In the genomic region with DNA sequence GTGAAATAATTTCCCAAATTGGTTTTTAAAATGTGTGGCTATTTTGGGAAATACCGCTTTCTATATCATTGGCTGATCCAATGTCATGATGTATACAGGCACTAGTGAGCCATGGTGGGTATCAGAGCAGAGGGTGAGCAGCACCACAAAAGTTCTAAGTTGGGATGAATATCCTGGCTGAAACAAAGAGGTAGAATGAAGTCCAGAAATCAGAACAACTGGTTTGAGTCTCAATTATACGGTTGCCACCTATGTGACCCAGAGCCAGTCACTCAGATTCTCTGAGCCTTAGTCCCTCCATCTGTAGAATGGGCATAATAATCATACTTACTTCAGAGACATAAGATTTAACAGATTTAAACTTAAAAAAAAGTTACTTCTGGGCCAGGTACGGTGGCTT, we compare ENCODE assay signal across 26 cellular contexts.
DNase-seq lines count a peak whose midpoint lies in the region; ATAC-seq, FAIRE-seq and TF ChIP-seq lines count a peak whose summit lies in the region.
"Had no signal": no experiment of that assay in that cellular context is flagged by ENCODE, and none has a peak within 500 bp of the region (broad histone marks: within the 10 kb centered on the region; RNA-seq: fewer than 3 reads in every experiment).

No MANE protein-coding gene starts in this region.

- no peak for FAIRE-seq in HepG2 (lab: Jason Lieb, UNC)
- no peak for FAIRE-seq in H1 (lab: Jason Lieb, UNC)
- FAIRE-seq: GM12878, GM12892, GM18507 had no signal

- CTCF ChIA-PET in HepG2 (lab: Yijun Ruan, JAX; ENCODE audit: low intra/inter-chr PET ratio, low total read pairs): no interaction called here
- CTCF ChIA-PET in WTC11 (lab: Charles Lee): no interaction called here
- CTCF ChIA-PET in H1 (lab: Charles Lee; ENCODE audit: partially characterized antibody): no interaction called here

- H2AK5ac ChIP-seq in H1 (ENCODE audit: low read depth, low read length): no peak overlapping the region

- no peak overlapping the region for H3K14ac ChIP-seq in H1 (ENCODE audit: insufficient read length)

- H3K9me3 Mint-ChIP-seq in WTC11: no peaks in the 10 kb centered on the region
- H3K9me3 Mint-ChIP-seq: CD14-positive monocyte; CD4-positive, alpha-beta memory T cell; CD4-positive, CD25-positive, alpha-beta regulatory T cell; CD8-positive, alpha-beta memory T cell had no signal

- H3K36me3 ChIP-seq in HepG2 (replicated peaks in 1 of 2; ENCODE audit: control insufficient read depth in 1 of 2, insufficient read depth in 2 of 2, low read length in 2 of 2): no peaks in the 10 kb centered on the region
- H3K36me3 ChIP-seq in right lobe of liver: no peaks in the 10 kb centered on the region
- no peaks in the 10 kb centered on the region for H3K36me3 ChIP-seq in H1 (ENCODE audit: control insufficient read depth in 2 of 4, insufficient read depth in 4 of 4, low read length in 3 of 4)
- no peaks in the 10 kb centered on the region for H3K36me3 ChIP-seq in heart right ventricle
- H3K36me3 ChIP-seq: BE2C, BLaER1 had no signal

- no peak overlapping the region for H3K27ac Mint-ChIP-seq in WTC11
- H3K27ac Mint-ChIP-seq: CD4-positive, alpha-beta memory T cell; CD4-positive, CD25-positive, alpha-beta regulatory T cell; CD8-positive, alpha-beta memory T cell had no signal

- H3K4me1 ChIP-seq in HepG2 (ENCODE audit: insufficient read depth, low read length) (peaks cover 57% of the 10 kb centered on the region), right lobe of liver (no peaks in the 10 kb centered on the region), H1 (replicated peaks in 1 of 4; ENCODE audit: control insufficient read depth in 3 of 4, insufficient read depth in 4 of 4, low read length in 3 of 4) (peaks cover 0 to 11% (median 0%) of the 10 kb centered on the region in 4 experiments; a peak in 2 of 7 replicates), heart right ventricle (no peaks in the 10 kb centered on the region)
- H3K4me1 ChIP-seq: BE2C, BLaER1 had no signal

- no peaks in the 10 kb centered on the region for H3K27me3 ChIP-seq in HepG2 (ENCODE audit: control insufficient read depth in 1 of 2, insufficient read depth in 2 of 2, low read length in 2 of 2)
- H3K27me3 ChIP-seq in right lobe of liver: no peaks in the 10 kb centered on the region
- H3K27me3 ChIP-seq in H1 (replicated peaks in 1 of 4; ENCODE audit: control insufficient read depth in 3 of 4, extremely low read depth in 1 of 4, insufficient read depth in 3 of 4, low read length in 3 of 4): no peaks in the 10 kb centered on the region
- H3K27me3 ChIP-seq in heart right ventricle: no peaks in the 10 kb centered on the region
- H3K27me3 ChIP-seq: BE2C, BLaER1 had no signal

- H3K23ac ChIP-seq in H1 (ENCODE audit: insufficient read length): no peak overlapping the region

- TF ChIP-seq RAD21 in HepG2 (CRISPR knock-in tag; IDR thresholded peaks at IDR 0.05) (no peak), H1 (IDR thresholded peaks at IDR 0.05 in 1 of 2, conservative IDR thresholded peaks at IDR 0.05 in 1 of 2; ENCODE audit: low read depth in 2 of 2, low read length in 2 of 2) (no peak)

- H2BK15ac ChIP-seq in H1 (ENCODE audit: low read length): no peak overlapping the region

- H3K27ac ChIP-seq in HepG2 (ENCODE audit: extremely low read length, insufficient read depth, low read length): no peak overlapping the region
- H3K27ac ChIP-seq in right lobe of liver: no peak overlapping the region
- H3K27ac ChIP-seq in H1 (ENCODE audit: low read depth, low read length): no peak overlapping the region
- no peak overlapping the region for H3K27ac ChIP-seq in heart right ventricle
- H3K27ac ChIP-seq: 22Rv1, BLaER1 had no signal

- H2BK5ac ChIP-seq in H1 (ENCODE audit: low read depth, low read length): no peak overlapping the region

- ATAC-seq in HepG2 (no peak), right lobe of liver (no peak), WTC11 (no peak), heart right ventricle (no peak)
- ATAC-seq: GM12878 had no signal

- H3K27me3 Mint-ChIP-seq in WTC11 (ENCODE audit: low read depth): no peaks in the 10 kb centered on the region
- H3K27me3 Mint-ChIP-seq: CD4-positive, alpha-beta memory T cell; CD4-positive, CD25-positive, alpha-beta regulatory T cell; CD8-positive, alpha-beta memory T cell had no signal

- no peaks in the 10 kb centered on the region for H3K79me1 ChIP-seq in H1 (ENCODE audit: low read depth, low read length)

- POLR2A ChIA-PET in HepG2 (lab: Yijun Ruan, JAX): no interaction called here
- POLR2A ChIA-PET in WTC11 (lab: Charles Lee): no interaction called here
- POLR2A ChIA-PET in H1 (lab: Charles Lee; ENCODE audit: partially characterized antibody): no interaction called here

- H2BK120ac ChIP-seq in H1 (replicated peaks; ENCODE audit: low read depth, low read length): no peak overlapping the region

- 82% methylated on average over 3 of the region's 3 CpGs for WGBS in HepG2 (ENCODE audit: low lambda C conversion rate)
- 95% methylated on average over 3 of the region's 3 CpGs for WGBS in right lobe of liver (ENCODE audit: insufficient coverage, low coverage, low lambda C conversion rate, missing lambda C conversion rate)
- 89% methylated on average over 3 of the region's 3 CpGs; no CpG with 5 or more reads in 1 of the 2 experiments for WGBS in H1 (ENCODE audit: extremely low coverage in 1 of 2, insufficient coverage in 1 of 2, insufficient read length in 1 of 2, insufficient replicate concordance in 2 of 2, low coverage in 1 of 2, low lambda C conversion rate in 2 of 2, missing lambda C conversion rate in 1 of 2), 2 experiments
- 96% methylated on average over 3 of the region's 3 CpGs for WGBS in heart right ventricle, 2 donors

- no peak overlapping the region for H3K18ac ChIP-seq in H1 (ENCODE audit: extremely low read depth, low read length)

- H3K4me3 ChIP-seq in HepG2 (replicated peaks in 1 of 3; ENCODE audit: insufficient read depth in 1 of 3, low read depth in 2 of 3, low read length in 3 of 3) (no peak overlapping the region), right lobe of liver (no peak overlapping the region), H1 (ENCODE audit: extremely low read depth in 1 of 4, insufficient read depth in 2 of 4, low read depth in 3 of 4, low read length in 4 of 4) (no peak overlapping the region), heart right ventricle (no peak overlapping the region)
- H3K4me3 ChIP-seq: BLaER1, GM12878 had no signal

- DNase-seq in HepG2 (ENCODE audit: low spot score) (no peak), right lobe of liver (no peak), WTC11 (ENCODE audit: low spot score) (no peak), H1 (ENCODE audit: low read depth in 1 of 2, low spot score in 2 of 2) (no peak), heart right ventricle (no peak), mesenteric fat pad (ENCODE audit: low spot score) (no peak)
- DNase-seq: ACHN; BE2C; C1 segment of cervical spinal cord; CD4-positive, alpha-beta memory T cell; CD4-positive, CD25-positive, alpha-beta regulatory T cell; CD8-positive, alpha-beta memory T cell; COR-L47; DMS 273 treated with DMSO at 0.1 percent for 48 hours; DMS153; DMS53; DMS79; DND-41; EL; GDM1 had no signal

- no peak overlapping the region for H4K91ac ChIP-seq in H1 (replicated peaks; ENCODE audit: insufficient read length, low read length)

- no peak overlapping the region for H2BK12ac ChIP-seq in H1 (ENCODE audit: low read depth, low read length)

- H2BK20ac ChIP-seq in H1 (ENCODE audit: low read length): no peak overlapping the region

- H3K4me2 ChIP-seq in HepG2 (ENCODE audit: low read depth, low read length) (no peak overlapping the region), H1 (ENCODE audit: insufficient read depth in 1 of 2, low read depth in 2 of 2, low read length in 2 of 2) (no peak overlapping the region)
- H3K4me2 ChIP-seq: BLaER1 had no signal

- H4K20me1 ChIP-seq in HepG2 (ENCODE audit: insufficient read depth, low read length) (no peaks in the 10 kb centered on the region), H1 (replicated peaks in 1 of 2; ENCODE audit: control insufficient read depth in 1 of 2, insufficient read depth in 2 of 2, low read length in 2 of 2) (no peaks in the 10 kb centered on the region)
- H4K20me1 ChIP-seq: BLaER1 had no signal

- intact Hi-C loops in HepG2 (cut with micrococcal nuclease; ENCODE audit: unreplicated experiment) (no loop called here), right lobe of liver (cut with DNase I) (no loop called here), heart right ventricle (cut with DNase I) (no loop called here)

- H4K8ac ChIP-seq in H1 (ENCODE audit: extremely low read depth, insufficient read depth, low read length): no peak overlapping the region

- no peak overlapping the region for H4K5ac ChIP-seq in H1 (ENCODE audit: insufficient read length, low read depth, low read length)

- TF ChIP-seq POLR2A in HepG2 (IDR thresholded peaks at IDR 0.05; ENCODE audit: insufficient read depth in 1 of 2, low read depth in 2 of 2, low read length in 2 of 2) (no peak), right lobe of liver (IDR thresholded peaks at IDR 0.05) (no peak), H1 (IDR thresholded peaks at IDR 0.05; ENCODE audit: control extremely low read depth in 1 of 2, low read depth in 2 of 2, low read length in 2 of 2) (no peak)

- peaks cover 12% of the 10 kb centered on the region for H3K4me1 Mint-ChIP-seq in WTC11
- H3K4me1 Mint-ChIP-seq: CD14-positive monocyte; CD4-positive, alpha-beta memory T cell; CD4-positive, CD25-positive, alpha-beta regulatory T cell; CD8-positive, alpha-beta memory T cell had no signal

- no peaks in the 10 kb centered on the region for H3K79me2 ChIP-seq in HepG2 (ENCODE audit: insufficient read depth, low read length)
- H3K79me2 ChIP-seq in H1 (ENCODE audit: control insufficient read depth in 1 of 2, insufficient read depth in 2 of 2, low read length in 2 of 2): no peaks in the 10 kb centered on the region

- TF ChIP-seq EP300 in HepG2 (IDR thresholded peaks at IDR 0.05; ENCODE audit: low read depth in 2 of 2, low read length in 2 of 2) (no peak), HepG2 (CRISPR knock-in tag; IDR thresholded peaks at IDR 0.05; ENCODE audit: borderline replicate concordance) (no peak), H1 (IDR thresholded peaks at IDR 0.05; ENCODE audit: borderline replicate concordance in 1 of 2, low read depth in 2 of 2, low read length in 2 of 2) (no peak)

- no peaks in the 10 kb centered on the region for H3K36me3 Mint-ChIP-seq in WTC11
- H3K36me3 Mint-ChIP-seq: CD14-positive monocyte; CD4-positive, alpha-beta memory T cell; CD4-positive, CD25-positive, alpha-beta regulatory T cell had no signal

- H3K9ac ChIP-seq in HepG2 (ENCODE audit: insufficient read depth, low read depth, low read length) (no peak overlapping the region), H1 (replicated peaks in 1 of 4; ENCODE audit: extremely low read depth in 1 of 4, low read depth in 3 of 4, low read length in 3 of 4) (no peak overlapping the region)
- H3K9ac ChIP-seq: BLaER1 had no signal

- TF ChIP-seq CTCF in HepG2 (CRISPR knock-in tag; IDR thresholded peaks at IDR 0.05) (no peak), right lobe of liver (IDR thresholded peaks at IDR 0.05) (no peak), WTC11 (IDR thresholded peaks at IDR 0.05) (no peak), H1 (IDR thresholded peaks at IDR 0.05; ENCODE audit: control extremely low read depth in 1 of 3, insufficient read depth in 1 of 3, low read depth in 1 of 3, low read length in 3 of 3) (no peak), heart right ventricle (IDR thresholded peaks at IDR 0.05) (no peak)

- H2AFZ ChIP-seq in HepG2 (ENCODE audit: low read length) (no peak overlapping the region), H1 (ENCODE audit: low read length) (no peak overlapping the region)

- in situ Hi-C loops in HepG2 (cut with HindIII; ENCODE audit: extremely low pct_ligation_motif_present, low pct_unique_long_range_greater_than_20kb): no loop called here

- H3K4me3 Mint-ChIP-seq in WTC11: no peak overlapping the region
- H3K4me3 Mint-ChIP-seq: CD14-positive monocyte; CD4-positive, alpha-beta memory T cell; CD4-positive, CD25-positive, alpha-beta regulatory T cell; CD8-positive, alpha-beta memory T cell had no signal

- H3K9me3 ChIP-seq in HepG2 (ENCODE audit: low read length) (no peaks in the 10 kb centered on the region), right lobe of liver (no peaks in the 10 kb centered on the region), H1 (ENCODE audit: insufficient read depth in 2 of 2, low read depth in 1 of 2, low read length in 1 of 2) (no peaks in the 10 kb centered on the region), heart right ventricle (no peaks in the 10 kb centered on the region)
- H3K9me3 ChIP-seq: BE2C, BLaER1 had no signal

- BruUV-seq in HepG2 (replicated peaks; lab: Mats Ljungman, UMichigan): no TSS peak

- no peak overlapping the region for H3K56ac ChIP-seq in H1 (replicated peaks; ENCODE audit: insufficient read length, low read depth, low read length)

- no peaks in the 10 kb centered on the region; the same call in 1 of the 2 replicates for H3K23me2 ChIP-seq in H1 (ENCODE audit: low read depth, low read length)

- H3K4ac ChIP-seq in H1 (replicated peaks; ENCODE audit: insufficient read length, low read depth, low read length): no peak overlapping the region
